1 cellular context compared by ENCODE assay signal in the genomic region with DNA sequence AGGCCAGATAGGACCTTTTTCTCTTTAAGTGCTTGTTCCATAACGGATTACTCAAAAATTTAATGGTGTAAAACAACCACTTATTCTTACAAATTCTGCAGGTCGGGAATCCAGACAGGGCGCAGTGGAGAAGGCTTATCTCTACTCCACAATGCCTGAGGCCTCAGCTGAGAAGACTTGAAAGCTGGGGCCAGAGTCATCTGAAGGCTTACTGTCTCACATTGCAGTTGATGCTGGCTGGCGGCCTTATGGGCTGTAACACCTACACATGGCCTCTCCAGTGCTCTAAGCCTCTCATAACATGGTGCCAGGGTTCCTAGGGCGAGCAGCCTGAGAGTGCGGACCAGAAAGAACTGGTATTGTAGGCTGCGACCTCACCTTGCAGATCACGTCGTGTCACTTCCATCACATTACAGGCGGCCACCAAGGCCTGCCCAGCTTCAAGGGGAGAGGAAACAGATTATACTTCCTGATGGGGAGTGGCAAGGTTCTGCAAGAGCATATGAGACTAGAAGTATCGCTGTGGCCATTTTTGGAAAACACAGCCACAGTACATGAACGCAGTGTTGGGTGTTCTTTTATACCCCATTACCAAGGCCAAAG.
TF ChIP-seq lines count a peak whose summit lies in the region.

No MANE protein-coding gene starts in this region.

TF ChIP-seq in GM23338, 12 proteins besides CTCF, POLR2A, EP300 and RAD21 (continued from another document):
- TF ChIP-seq ZNF462 (CRISPR knock-in tag; IDR thresholded peaks at IDR 0.05) (no peak), POLR2AphosphoS5 (IDR thresholded peaks at IDR 0.05; ENCODE audit: low read depth) (no peak), ZNF331 (CRISPR knock-in tag; IDR thresholded peaks at IDR 0.05; ENCODE audit: low read depth) (no peak), EZH2 (IDR thresholded peaks at IDR 0.05; ENCODE audit: low read depth, unreplicated experiment) (no peak), STAT1 (IDR thresholded peaks at IDR 0.05; ENCODE audit: unreplicated experiment) (no peak)
- TF ChIP-seq, protein P1, sequence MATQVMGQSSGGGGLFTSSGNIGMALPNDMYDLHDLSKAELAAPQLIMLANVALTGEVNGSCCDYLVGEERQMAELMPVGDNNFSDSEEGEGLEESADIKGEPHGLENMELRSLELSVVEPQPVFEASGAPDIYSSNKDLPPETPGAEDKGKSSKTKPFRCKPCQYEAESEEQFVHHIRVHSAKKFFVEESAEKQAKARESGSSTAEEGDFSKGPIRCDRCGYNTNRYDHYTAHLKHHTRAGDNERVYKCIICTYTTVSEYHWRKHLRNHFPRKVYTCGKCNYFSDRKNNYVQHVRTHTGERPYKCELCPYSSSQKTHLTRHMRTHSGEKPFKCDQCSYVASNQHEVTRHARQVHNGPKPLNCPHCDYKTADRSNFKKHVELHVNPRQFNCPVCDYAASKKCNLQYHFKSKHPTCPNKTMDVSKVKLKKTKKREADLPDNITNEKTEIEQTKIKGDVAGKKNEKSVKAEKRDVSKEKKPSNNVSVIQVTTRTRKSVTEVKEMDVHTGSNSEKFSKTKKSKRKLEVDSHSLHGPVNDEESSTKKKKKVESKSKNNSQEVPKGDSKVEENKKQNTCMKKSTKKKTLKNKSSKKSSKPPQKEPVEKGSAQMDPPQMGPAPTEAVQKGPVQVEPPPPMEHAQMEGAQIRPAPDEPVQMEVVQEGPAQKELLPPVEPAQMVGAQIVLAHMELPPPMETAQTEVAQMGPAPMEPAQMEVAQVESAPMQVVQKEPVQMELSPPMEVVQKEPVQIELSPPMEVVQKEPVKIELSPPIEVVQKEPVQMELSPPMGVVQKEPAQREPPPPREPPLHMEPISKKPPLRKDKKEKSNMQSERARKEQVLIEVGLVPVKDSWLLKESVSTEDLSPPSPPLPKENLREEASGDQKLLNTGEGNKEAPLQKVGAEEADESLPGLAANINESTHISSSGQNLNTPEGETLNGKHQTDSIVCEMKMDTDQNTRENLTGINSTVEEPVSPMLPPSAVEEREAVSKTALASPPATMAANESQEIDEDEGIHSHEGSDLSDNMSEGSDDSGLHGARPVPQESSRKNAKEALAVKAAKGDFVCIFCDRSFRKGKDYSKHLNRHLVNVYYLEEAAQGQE (IDR thresholded peaks at IDR 0.05; ENCODE audit: unreplicated experiment), result no peak
- TF ChIP-seq, protein P2, sequence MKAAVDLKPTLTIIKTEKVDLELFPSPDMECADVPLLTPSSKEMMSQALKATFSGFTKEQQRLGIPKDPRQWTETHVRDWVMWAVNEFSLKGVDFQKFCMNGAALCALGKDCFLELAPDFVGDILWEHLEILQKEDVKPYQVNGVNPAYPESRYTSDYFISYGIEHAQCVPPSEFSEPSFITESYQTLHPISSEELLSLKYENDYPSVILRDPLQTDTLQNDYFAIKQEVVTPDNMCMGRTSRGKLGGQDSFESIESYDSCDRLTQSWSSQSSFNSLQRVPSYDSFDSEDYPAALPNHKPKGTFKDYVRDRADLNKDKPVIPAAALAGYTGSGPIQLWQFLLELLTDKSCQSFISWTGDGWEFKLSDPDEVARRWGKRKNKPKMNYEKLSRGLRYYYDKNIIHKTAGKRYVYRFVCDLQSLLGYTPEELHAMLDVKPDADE (IDR thresholded peaks at IDR 0.05), result no peak
